Comparison of ENCODE assay signal across 10 cellular contexts in genomic region chr1:231334952-231335351, GRCh38. TPM values are rescaled to one million over a fixed set of nuclear protein-coding genes. Genes with fewer than 3 reads are reported as not detected.
DNase-seq lines count a peak whose midpoint lies in the region; ATAC-seq, FAIRE-seq and TF ChIP-seq lines count a peak whose summit lies in the region.
"Had no signal": no experiment of that assay in that cellular context is flagged by ENCODE, and none has a peak within 500 bp of the region (broad histone marks: within the 10 kb centered on the region; RNA-seq: fewer than 3 reads in every experiment).

No MANE protein-coding gene starts in this region.

- TF ChIP-seq CTCF in right atrium auricular region (IDR thresholded peaks at IDR 0.05) (no peak), K562 (IDR thresholded peaks at IDR 0.05 in 2 of 3, conservative IDR thresholded peaks at IDR 0.05 in 1 of 3; ENCODE audit: insufficient read depth in 2 of 3, low read depth in 1 of 3, low read length in 3 of 3) (no peak), mesothelial cell of epicardium (IDR thresholded peaks at IDR 0.05; ENCODE audit: unreplicated experiment) (no peak), D721Med (IDR thresholded peaks at IDR 0.05; ENCODE audit: insufficient read depth, missing control alignments) (no peak)

- FAIRE-seq in K562 (lab: Jason Lieb, UNC) (no peak), D721Med (lab: Jason Lieb, UNC) (no peak)

- H3K4me1 ChIP-seq in right atrium auricular region (peaks cover 0 to 63% of the 10 kb centered on the region in 2 donors), K562 (replicated peaks in 1 of 2; ENCODE audit: control insufficient read depth in 2 of 2, insufficient read depth in 2 of 2, low read length in 2 of 2) (peaks cover 21 to 30% of the 10 kb centered on the region in 2 experiments; a peak in 4 of 5 replicates)

- TF ChIP-seq EP300 in K562 (IDR thresholded peaks at IDR 0.05; ENCODE audit: low read length) = no peak

- H3K4me1 Mint-ChIP-seq in mesothelial cell of epicardium = peaks cover 55% of the 10 kb centered on the region

- POLR2A ChIA-PET in K562 (lab: Yijun Ruan, JAX) = interaction anchor here (0.6 to 3.2 kb wide), 4 partner anchors 10 to 257 kb away, joined by 3 to 17 read pairs (median 4); no protein-coding TSS in a partner anchor

- peak overlapping the region in 1 of 2 experiments; percentile 77; a peak in 3 of 4 replicates for H3K9ac ChIP-seq in K562 (ENCODE audit: insufficient read depth in 1 of 2, low read depth in 2 of 2, low read length in 2 of 2)

- H3K4me3 ChIP-seq in right atrium auricular region (peak overlapping the region; percentile 79 to 89), K562 (peak overlapping the region; percentile 12)

- in situ Hi-C loops in K562 (cut with MboI) = no loop called here

- CTCF ChIA-PET in K562 (lab: Yijun Ruan, JAX; ENCODE audit: low intra/inter-chr PET ratio) = no interaction called here

- H4K20me1 ChIP-seq in K562 (replicated peaks; ENCODE audit: control insufficient read depth, insufficient read depth, low read length) = peaks cover 15% of the 10 kb centered on the region

- H3K27ac Mint-ChIP-seq in mesothelial cell of epicardium = no peak overlapping the region

- H3K9me1 ChIP-seq in K562 (ENCODE audit: control insufficient read depth, insufficient read depth, low read length) = no peaks in the 10 kb centered on the region

- H3K36me3 ChIP-seq in right atrium auricular region (peaks cover 15% of the 10 kb centered on the region), K562 (ENCODE audit: control insufficient read depth, insufficient read depth, low read length) (peaks cover 17% of the 10 kb centered on the region)

- intact Hi-C loops in left ventricle myocardium superior (cut with micrococcal nuclease) (no loop called here), K562 (cut with micrococcal nuclease) (loop anchor here (2.0 to 10.0 kb wide), 2 partner anchors 94 to 350 kb away; partner anchors contain the start of gene GNPAT)

- no peaks in the 10 kb centered on the region for H3K9me3 Mint-ChIP-seq in mesothelial cell of epicardium

- H3K27me3 Mint-ChIP-seq in mesothelial cell of epicardium (ENCODE audit: low read depth) = peaks cover 1% of the 10 kb centered on the region

- H2AFZ ChIP-seq in K562 (ENCODE audit: low read depth, low read length) = no peak overlapping the region

- H3K4me3 Mint-ChIP-seq in mesothelial cell of epicardium = peak overlapping the region; percentile 39

- H3K27ac ChIP-seq in right atrium auricular region (no peak overlapping the region), K562 (ENCODE audit: extremely low read depth, low read depth, low read length) (no peak overlapping the region), caudate nucleus (ENCODE audit: low read depth, low read length) (no peak overlapping the region)

- no peak for TF ChIP-seq RAD21 in K562 (CRISPR knock-in tag; conservative IDR thresholded peaks at IDR 0.05 in 1 of 2, IDR thresholded peaks at IDR 0.05 in 1 of 2)

- H3K36me3 Mint-ChIP-seq in mesothelial cell of epicardium = peaks cover 2% of the 10 kb centered on the region

- H3K4me2 ChIP-seq in K562 (ENCODE audit: insufficient read depth, low read length) = peak overlapping the region; percentile 29

- BruUV-seq in K562 (replicated peaks; lab: Mats Ljungman, UMichigan) = no TSS peak

- no peaks in the 10 kb centered on the region for H3K9me3 ChIP-seq in right atrium auricular region
- no peaks in the 10 kb centered on the region for H3K9me3 ChIP-seq in K562 (replicated peaks; ENCODE audit: control insufficient read depth, insufficient read depth, low read depth, low read length)

- DNase-seq in right atrium auricular region (ENCODE audit: low spot score) (no peak), left ventricle myocardium superior (no peak), K562 (ENCODE audit: extremely low read depth in 1 of 4, low spot score in 3 of 4) (peak in 1 of 4 experiments; percentile 22), mesothelial cell of epicardium (ENCODE audit: low spot score in 2 of 2, unreplicated experiment in 2 of 2) (no peak), caudate nucleus (lab: John Stamatoyannopoulos, UW) (no peak), D721Med (ENCODE audit: insufficient read length, low spot score) (no peak)
- DNase-seq: DMS153; stimulated activated naive CD4-positive, alpha-beta T cell treated with Interleukin-2 at 50 U/mL for 16 hours had no signal

- H3K79me2 ChIP-seq in K562 (ENCODE audit: control insufficient read depth, insufficient read depth, low read length) = peaks cover 70% of the 10 kb centered on the region

- no peak for ATAC-seq in left ventricle myocardium superior
- ATAC-seq in K562 = no peak
- ATAC-seq in HG02870 (IDR thresholded peaks at IDR 0.05; ENCODE audit: unreplicated experiment) = no peak
- ATAC-seq in GM19452 (IDR thresholded peaks at IDR 0.05; ENCODE audit: unreplicated experiment) = no peak

- H3K27me3 ChIP-seq in right atrium auricular region = no peaks in the 10 kb centered on the region
- H3K27me3 ChIP-seq in K562 (ENCODE audit: control insufficient read depth in 2 of 2, insufficient read depth in 2 of 2, low read length in 2 of 2) = no peaks in the 10 kb centered on the region

- 15% methylated on average over 5 of the region's 6 CpGs for WGBS in K562 (ENCODE audit: insufficient coverage, low coverage, missing lambda C conversion rate)

- TF ChIP-seq POLR2A in K562 (conservative IDR thresholded peaks at IDR 0.05) = no peak

TF ChIP-seq in K562, 482 proteins besides CTCF, POLR2A, EP300 and RAD21 (continues in another document):
- TF ChIP-seq MBD1 (CRISPR knock-in tag; IDR thresholded peaks at IDR 0.05) (no peak), SOX6 (IDR thresholded peaks at IDR 0.05) (no peak)

RNA-seq across cellular contexts. Expression of gene EXOC8, which starts 2.7 kb away (rescaled TPM):
- total RNA-seq in right atrium auricular region (10 to 100 TPM; 10.7 to 11.8 TPM), left ventricle myocardium superior (11.1 TPM), K562 (2014; rRNA removed) (6.9 and 7.1 TPM in 2 replicates), K562 (2014; rRNA removed; fragmentation: Illumina TruSeq; extraction: Trizol) (12.7 and 13.2 TPM in 2 replicates), K562 (2015; rRNA removed; fragmentation: Illumina TruSeq; extraction: Trizol) (12.8 and 13.2 TPM in 2 replicates), K562 (2021) (12.1 and 13.6 TPM in 2 replicates), mesothelial cell of epicardium (9.9 to 10.3 TPM (median 10.0 TPM) in 3 replicates)
- 11.3 and 16.8 TPM in 2 replicates for total RNA-seq in K562 (2011; cell fraction: chromatin; rRNA removed; ENCODE audit: low replicate concordance)
- 8.8 and 9.3 TPM in 2 replicates for total RNA-seq in K562 (2011; cell fraction: nucleolus; rRNA removed)
- total RNA-seq in K562 (2011; cell fraction: nucleoplasm; rRNA removed) = 10.6 and 12.0 TPM in 2 replicates
- polyA plus RNA-seq in K562 (2011; rRNA removed) (5.3 and 5.9 TPM in 2 replicates), K562 (2014; fragmentation: Illumina TruSeq; extraction: Trizol) (7.1 and 7.7 TPM in 2 replicates), K562 (2014; fragmentation: Nextera tagmentation; extraction: Ambion mirVana) (1 to 10 TPM; 2.1 to 4.2 TPM), K562 (2014; rRNA removed) (5.7 and 7.2 TPM in 2 replicates)
- polyA plus RNA-seq in K562 (2011; cell fraction: cytosol; rRNA removed) = 2.3 and 3.5 TPM in 2 replicates
- polyA plus RNA-seq in K562 (2011; cell fraction: nucleus; rRNA removed) = 6.2 and 6.5 TPM in 2 replicates
- 5.0 and 5.2 TPM in 2 replicates for polyA plus RNA-seq in K562 (2012)
- polyA minus RNA-seq in K562 (2011; rRNA and poly(A)+ RNA removed) = 13.4 and 14.7 TPM in 2 replicates
- polyA minus RNA-seq in K562 (2011; cell fraction: cytosol; rRNA and poly(A)+ RNA removed) = 7.4 and 7.5 TPM in 2 replicates
- 5.3 and 10.2 TPM in 2 replicates for polyA minus RNA-seq in K562 (2011; cell fraction: nucleus; rRNA and poly(A)+ RNA removed)

RNA-seq across cellular contexts. Expression of gene SPRTN, which starts 3.1 kb away (rescaled TPM):
- 1 to 10 TPM; 8.9 to 9.1 TPM for total RNA-seq in right atrium auricular region
- 6.6 TPM for total RNA-seq in left ventricle myocardium superior
- 42.1 and 69.3 TPM in 2 replicates for total RNA-seq in K562 (2011; cell fraction: chromatin; rRNA removed; ENCODE audit: low replicate concordance)
- total RNA-seq in K562 (2011; cell fraction: nucleolus; rRNA removed) = 30.9 and 32.4 TPM in 2 replicates
- total RNA-seq in K562 (2011; cell fraction: nucleoplasm; rRNA removed) = 37.6 and 46.4 TPM in 2 replicates
- 28.6 and 32.5 TPM in 2 replicates for total RNA-seq in K562 (2014; rRNA removed)
- 21.7 and 23.8 TPM in 2 replicates for total RNA-seq in K562 (2014; rRNA removed; fragmentation: Illumina TruSeq; extraction: Trizol)
- total RNA-seq in K562 (2015; rRNA removed; fragmentation: Illumina TruSeq; extraction: Trizol) = 28.2 and 31.7 TPM in 2 replicates
- total RNA-seq in K562 (2021) = 21.2 and 23.3 TPM in 2 replicates
- polyA plus RNA-seq in K562 (2011; rRNA removed) = 11.0 and 16.9 TPM in 2 replicates
- 12.1 and 12.4 TPM in 2 replicates for polyA plus RNA-seq in K562 (2011; cell fraction: cytosol; rRNA removed)
- polyA plus RNA-seq in K562 (2011; cell fraction: nucleus; rRNA removed) = 16.3 and 17.6 TPM in 2 replicates
- 8.8 and 11.4 TPM in 2 replicates for polyA plus RNA-seq in K562 (2012)
- 17.2 and 22.4 TPM in 2 replicates for polyA plus RNA-seq in K562 (2014; fragmentation: Illumina TruSeq; extraction: Trizol)
- 10 to 100 TPM in 1 of 2 experiments, 1 to 10 TPM in 1; 8.1 to 10.1 TPM for polyA plus RNA-seq in K562 (2014; fragmentation: Nextera tagmentation; extraction: Ambion mirVana)
- 20.0 and 21.7 TPM in 2 replicates for polyA plus RNA-seq in K562 (2014; rRNA removed)
- polyA minus RNA-seq in K562 (2011; rRNA and poly(A)+ RNA removed) = 31.0 and 32.1 TPM in 2 replicates
- polyA minus RNA-seq in K562 (2011; cell fraction: cytosol; rRNA and poly(A)+ RNA removed) = 16.0 and 19.6 TPM in 2 replicates
- polyA minus RNA-seq in K562 (2011; cell fraction: nucleus; rRNA and poly(A)+ RNA removed) = 21.9 and 37.9 TPM in 2 replicates
- 12.0 to 15.4 TPM (median 12.3 TPM) in 3 replicates for total RNA-seq in mesothelial cell of epicardium
